ENCODE assay signal across 1 cellular context in genomic region chr3:129085165-129085715, GRCh38.
TF ChIP-seq lines count a peak whose summit lies in the region.

No MANE protein-coding gene starts in this region.

TF ChIP-seq in GM23338, 12 proteins besides CTCF, POLR2A, EP300 and RAD21 (continued from another document):
- TF ChIP-seq REST (IDR thresholded peaks at IDR 0.05; ENCODE audit: unreplicated experiment) (no peak), JUNB (IDR thresholded peaks at IDR 0.05; ENCODE audit: unreplicated experiment) (no peak), EZH2 (IDR thresholded peaks at IDR 0.05; ENCODE audit: low read depth, unreplicated experiment) (no peak), ZNF462 (CRISPR knock-in tag; IDR thresholded peaks at IDR 0.05) (no peak), CREB1 (CRISPR knock-in tag; IDR thresholded peaks at IDR 0.05; ENCODE audit: low read depth) (no peak), ZNF114 (CRISPR knock-in tag; IDR thresholded peaks at IDR 0.05) (no peak), ZNF331 (CRISPR knock-in tag; IDR thresholded peaks at IDR 0.05; ENCODE audit: low read depth) (no peak)
